Comparison of ENCODE assay signal across 41 cellular contexts in the genomic region with DNA sequence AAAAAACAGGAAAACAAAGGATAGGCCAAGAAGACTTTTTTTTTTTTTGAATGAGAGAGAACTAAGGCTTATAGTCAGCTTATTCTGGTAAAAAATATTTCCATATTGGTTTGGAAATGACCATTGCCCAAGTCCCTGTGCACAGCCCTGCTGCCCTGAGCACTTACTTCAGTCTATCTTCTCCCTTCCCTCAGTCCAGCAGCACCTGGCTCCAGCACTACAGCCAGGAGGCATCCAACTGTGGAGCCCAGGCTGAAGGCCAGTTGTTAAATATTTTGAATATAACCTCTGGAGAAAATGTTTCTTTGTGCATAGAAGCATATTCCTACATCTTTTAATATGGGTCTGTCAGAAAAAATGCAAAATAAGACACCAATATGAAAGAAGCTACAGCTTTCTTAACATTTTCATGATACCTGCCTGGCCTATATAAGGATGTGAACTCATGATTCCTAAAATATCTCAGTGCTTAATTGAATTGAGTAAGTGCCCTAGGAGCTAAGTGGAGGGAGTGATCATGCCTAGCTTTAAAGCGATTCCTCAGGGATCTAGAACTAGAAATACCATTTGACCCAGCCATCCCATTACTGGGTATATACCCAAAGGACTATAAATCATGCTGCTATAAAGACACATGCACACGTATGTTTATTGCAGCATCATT. TPM values are rescaled to one million over a fixed set of nuclear protein-coding genes. Genes with fewer than 3 reads are reported as not detected.
"Had no signal": no experiment of that assay in that cellular context is flagged by ENCODE, and none has a peak within 500 bp of the region (broad histone marks: within the 10 kb centered on the region; RNA-seq: fewer than 3 reads in every experiment).

No MANE protein-coding gene starts in this region.

- H3K9me3 ChIP-seq: adrenal gland, ascending aorta, body of pancreas, breast epithelium had no signal

- H3K4me3 ChIP-seq: adrenal gland, ascending aorta, body of pancreas, breast epithelium, cardiac muscle cell had no signal

- H3K9me3 Mint-ChIP-seq: activated naive CD4-positive, alpha-beta T cell treated with anti-CD3 and anti-CD28 coated beads for 36 hours; activated naive CD4-positive, alpha-beta T cell treated with anti-CD3 and anti-CD28 coated beads, Interleukin-2, amount 10 ng/mL, durations not matched to agents 7 days and 5 days; activated naive CD4-positive, alpha-beta T cell treated with anti-CD3 and anti-CD28 coated beads, Interleukin-2, amount 50 U/mL, for 24 hours; activated naive CD4-positive, alpha-beta T cell treated with anti-CD3 and anti-CD28 coated beads, Interleukin-2, amount 50 U/mL, for 72 hours; activated naive CD8-positive, alpha-beta T cell treated with anti-CD3 and anti-CD28 coated beads for 36 hours; activated naive CD8-positive, alpha-beta T cell treated with anti-CD3 and anti-CD28 coated beads, Interleukin-2, amount 10 ng/mL, durations not matched to agents 7 days and 5 days; activated naive CD8-positive, alpha-beta T cell treated with anti-CD3 and anti-CD28 coated beads, Interleukin-2, amount 50 U/mL, for 24 hours; activated T-cell treated with anti-CD3 and anti-CD28 coated beads, Interleukin-2, amount 50 U/mL, for 24 hours; activated T-cell treated with anti-CD3 and anti-CD28 coated beads, Interleukin-2, amount 50 U/mL, for 4 hours; activated T-cell treated with anti-CD3 and anti-CD28 coated beads, Interleukin-2, amount 50 U/mL, for 72 hours; activated T-helper 1 cell treated with anti-CD3 and anti-CD28 coated beads, Interleukin-12 subunit alpha, Interleukin-12 subunit beta, Interleukin-2, Interleukin-4 antibody, amounts not matched to agents 30 ng/mL and 10 ng/mL and 1 ng/mL, durations not matched to agents 14 hours and 24 hours and 36 hours; activated T-helper 17 cell treated with anti-CD3 and anti-CD28 coated beads, Interleukin-2, amount 50 U/mL, for 72 hours; activated T-helper 2 cell treated with anti-CD3 and anti-CD28 coated beads, Interferon-gamma antibody, Interleukin-2, Interleukin-4, amounts not matched to agents 10 μg/mL and 5 μg/mL and 100 μg/mL, durations not matched to agents 14 hours and 24 hours and 36 hours; central memory CD8-positive, alpha-beta T cell had no signal

- ATAC-seq: activated naive CD4-positive, alpha-beta T cell treated with anti-CD3 and anti-CD28 coated beads, Interleukin-2, amount 50 U/mL, for 72 hours; activated naive CD8-positive, alpha-beta T cell treated with anti-CD3 and anti-CD28 coated beads, Interleukin-2, amount 50 U/mL, for 24 hours; activated T-cell treated with anti-CD3 and anti-CD28 coated beads, Interleukin-2, amount 50 U/mL, for 4 hours; activated T-cell treated with anti-CD3 and anti-CD28 coated beads, Interleukin-2, amount 50 U/mL, for 72 hours; activated T-helper 17 cell treated with anti-CD3 and anti-CD28 coated beads, Interleukin-2, amount 50 U/mL, for 72 hours; body of pancreas had no signal

- H3K27me3 Mint-ChIP-seq: activated naive CD4-positive, alpha-beta T cell treated with anti-CD3 and anti-CD28 coated beads, Interleukin-2, amount 10 ng/mL, durations not matched to agents 7 days and 5 days; activated naive CD4-positive, alpha-beta T cell treated with anti-CD3 and anti-CD28 coated beads, Interleukin-2, amount 50 U/mL, for 24 hours; activated naive CD8-positive, alpha-beta T cell; activated naive CD8-positive, alpha-beta T cell treated with anti-CD3 and anti-CD28 coated beads for 36 hours; activated naive CD8-positive, alpha-beta T cell treated with anti-CD3 and anti-CD28 coated beads, Interleukin-2, amount 10 ng/mL, durations not matched to agents 7 days and 5 days; activated naive CD8-positive, alpha-beta T cell treated with anti-CD3 and anti-CD28 coated beads, Interleukin-2, amount 50 U/mL, for 24 hours; activated T-cell treated with anti-CD3 and anti-CD28 coated beads, Interleukin-2, amount 50 U/mL, for 24 hours; activated T-helper 17 cell treated with anti-CD3 and anti-CD28 coated beads, Interleukin-2, amount 50 U/mL, for 72 hours; brain; central memory CD8-positive, alpha-beta T cell had no signal

- H3K36me3 ChIP-seq: adrenal gland, ascending aorta, brain microvascular endothelial cell, breast epithelium, cardiac muscle cell had no signal

- FAIRE-seq: astrocyte, bronchial epithelial cell had no signal

- H3K4me1 ChIP-seq: adrenal gland, ascending aorta, body of pancreas, breast epithelium had no signal

- H3K27me3 ChIP-seq: adrenal gland, ascending aorta, body of pancreas, brain microvascular endothelial cell, breast epithelium, cardiac muscle cell had no signal

- H3K4me3 Mint-ChIP-seq: activated naive CD4-positive, alpha-beta T cell treated with anti-CD3 and anti-CD28 coated beads for 36 hours; activated naive CD4-positive, alpha-beta T cell treated with anti-CD3 and anti-CD28 coated beads, Interleukin-2, amount 10 ng/mL, durations not matched to agents 7 days and 5 days; activated naive CD4-positive, alpha-beta T cell treated with anti-CD3 and anti-CD28 coated beads, Interleukin-2, amount 50 U/mL, for 24 hours; activated naive CD8-positive, alpha-beta T cell; activated naive CD8-positive, alpha-beta T cell treated with anti-CD3 and anti-CD28 coated beads for 36 hours; activated naive CD8-positive, alpha-beta T cell treated with anti-CD3 and anti-CD28 coated beads, Interleukin-2, amount 10 ng/mL, durations not matched to agents 7 days and 5 days; activated naive CD8-positive, alpha-beta T cell treated with anti-CD3 and anti-CD28 coated beads, Interleukin-2, amount 50 U/mL, for 24 hours; activated T-cell treated with anti-CD3 and anti-CD28 coated beads, Interleukin-2, amount 50 U/mL, for 24 hours; activated T-cell treated with anti-CD3 and anti-CD28 coated beads, Interleukin-2, amount 50 U/mL, for 4 hours; activated T-cell treated with anti-CD3 and anti-CD28 coated beads, Interleukin-2, amount 50 U/mL, for 72 hours; activated T-helper 1 cell treated with anti-CD3 and anti-CD28 coated beads, Interleukin-12 subunit alpha, Interleukin-12 subunit beta, Interleukin-2, Interleukin-4 antibody, amounts not matched to agents 30 ng/mL and 10 ng/mL and 1 ng/mL, durations not matched to agents 14 hours and 24 hours and 36 hours; activated T-helper 17 cell treated with anti-CD3 and anti-CD28 coated beads, Interleukin-2, amount 50 U/mL, for 72 hours; brain; central memory CD8-positive, alpha-beta T cell had no signal

- H3K27ac ChIP-seq: adrenal gland, ascending aorta, body of pancreas, brain microvascular endothelial cell, breast epithelium, cardiac muscle cell had no signal

- DNase-seq: activated effector memory CD4-positive, alpha-beta T cell treated with anti-CD3 and anti-CD28 coated beads, Interleukin-2, amount 50 U/mL, for 16 hours; activated effector memory CD4-positive, alpha-beta T cell treated with Interleukin-2 at 50 U/mL for 16 hours; activated gamma-delta T cell; activated gamma-delta T cell treated with Interleukin-2 at 50 U/mL for 16 hours; activated naive CD4-positive, alpha-beta T cell; activated naive CD4-positive, alpha-beta T cell treated with anti-CD3 and anti-CD28 coated beads for 36 hours; activated naive CD4-positive, alpha-beta T cell treated with anti-CD3 and anti-CD28 coated beads, Interleukin-2, amount 10 ng/mL, durations not matched to agents 7 days and 5 days; activated naive CD4-positive, alpha-beta T cell treated with anti-CD3 and anti-CD28 coated beads, Interleukin-2, amount 50 U/mL, for 16 hours; activated naive CD4-positive, alpha-beta T cell treated with Interleukin-2 at 50 U/mL for 16 hours; activated naive CD8-positive, alpha-beta T cell treated with anti-CD3 and anti-CD28 coated beads for 36 hours; activated naive CD8-positive, alpha-beta T cell treated with anti-CD3 and anti-CD28 coated beads, Interleukin-2, amount 10 ng/mL, durations not matched to agents 7 days and 5 days; activated naive CD8-positive, alpha-beta T cell treated with anti-CD3 and anti-CD28 coated beads, Interleukin-2, amount 50 U/mL, for 24 hours; activated T-cell treated with anti-CD3 and anti-CD28 coated beads for 4 hours; activated T-cell treated with anti-CD3 and anti-CD28 coated beads, Interleukin-2, amount 50 U/mL, for 1 hour; activated T-cell treated with anti-CD3 and anti-CD28 coated beads, Interleukin-2, amount 50 U/mL, for 24 hours; activated T-cell treated with anti-CD3 and anti-CD28 coated beads, Interleukin-2, amount 50 U/mL, for 4 hours; activated T-cell treated with anti-CD3 and anti-CD28 coated beads, Interleukin-2, amount 50 U/mL, for 48 hours; activated T-cell treated with anti-CD3 and anti-CD28 coated beads, Interleukin-2, amount 50 U/mL, for 72 hours; adrenal gland; amniotic stem cell; amygdala; anterior cingulate cortex; aorta; body of pancreas; brain microvascular endothelial cell; caudate nucleus; central memory CD4-positive, alpha-beta T cell; cerebellar nuclear complex had no signal

- H3K36me3 Mint-ChIP-seq: activated naive CD4-positive, alpha-beta T cell treated with anti-CD3 and anti-CD28 coated beads, Interleukin-2, amount 10 ng/mL, durations not matched to agents 7 days and 5 days; activated naive CD4-positive, alpha-beta T cell treated with anti-CD3 and anti-CD28 coated beads, Interleukin-2, amount 50 U/mL, for 24 hours; activated naive CD4-positive, alpha-beta T cell treated with anti-CD3 and anti-CD28 coated beads, Interleukin-2, amount 50 U/mL, for 72 hours; activated naive CD8-positive, alpha-beta T cell; activated naive CD8-positive, alpha-beta T cell treated with anti-CD3 and anti-CD28 coated beads for 36 hours; activated naive CD8-positive, alpha-beta T cell treated with anti-CD3 and anti-CD28 coated beads, Interleukin-2, amount 10 ng/mL, durations not matched to agents 7 days and 5 days had no signal

- H3K4me1 Mint-ChIP-seq: activated naive CD4-positive, alpha-beta T cell treated with anti-CD3 and anti-CD28 coated beads, Interleukin-2, amount 10 ng/mL, durations not matched to agents 7 days and 5 days; activated naive CD4-positive, alpha-beta T cell treated with anti-CD3 and anti-CD28 coated beads, Interleukin-2, amount 50 U/mL, for 24 hours; activated naive CD8-positive, alpha-beta T cell treated with anti-CD3 and anti-CD28 coated beads for 36 hours; activated naive CD8-positive, alpha-beta T cell treated with anti-CD3 and anti-CD28 coated beads, Interleukin-2, amount 10 ng/mL, durations not matched to agents 7 days and 5 days; activated naive CD8-positive, alpha-beta T cell treated with anti-CD3 and anti-CD28 coated beads, Interleukin-2, amount 50 U/mL, for 24 hours; activated T-helper 17 cell treated with anti-CD3 and anti-CD28 coated beads, Interleukin-2, amount 50 U/mL, for 72 hours; brain; central memory CD8-positive, alpha-beta T cell had no signal

- H3K27ac Mint-ChIP-seq: activated naive CD4-positive, alpha-beta T cell treated with anti-CD3 and anti-CD28 coated beads for 36 hours; activated naive CD4-positive, alpha-beta T cell treated with anti-CD3 and anti-CD28 coated beads, Interleukin-2, amount 10 ng/mL, durations not matched to agents 7 days and 5 days; activated naive CD4-positive, alpha-beta T cell treated with anti-CD3 and anti-CD28 coated beads, Interleukin-2, amount 50 U/mL, for 24 hours; activated naive CD8-positive, alpha-beta T cell; activated naive CD8-positive, alpha-beta T cell treated with anti-CD3 and anti-CD28 coated beads for 36 hours; activated naive CD8-positive, alpha-beta T cell treated with anti-CD3 and anti-CD28 coated beads, Interleukin-2, amount 10 ng/mL, durations not matched to agents 7 days and 5 days; activated naive CD8-positive, alpha-beta T cell treated with anti-CD3 and anti-CD28 coated beads, Interleukin-2, amount 50 U/mL, for 24 hours; activated T-cell treated with anti-CD3 and anti-CD28 coated beads, Interleukin-2, amount 50 U/mL, for 24 hours; activated T-cell treated with anti-CD3 and anti-CD28 coated beads, Interleukin-2, amount 50 U/mL, for 72 hours; activated T-helper 1 cell treated with anti-CD3 and anti-CD28 coated beads, Interleukin-12 subunit alpha, Interleukin-12 subunit beta, Interleukin-2, Interleukin-4 antibody, amounts not matched to agents 30 ng/mL and 10 ng/mL and 1 ng/mL, durations not matched to agents 14 hours and 24 hours and 36 hours; activated T-helper 17 cell treated with anti-CD3 and anti-CD28 coated beads, Interleukin-2, amount 50 U/mL, for 72 hours; activated T-helper 2 cell treated with anti-CD3 and anti-CD28 coated beads, Interferon-gamma antibody, Interleukin-2, Interleukin-4, amounts not matched to agents 10 μg/mL and 5 μg/mL and 100 μg/mL, durations not matched to agents 14 hours and 24 hours and 36 hours; brain had no signal

RNA-seq across cellular contexts. Expression of a gene that starts 14.4 kb away (rescaled TPM):
- total RNA-seq: activated naive CD4-positive, alpha-beta T cell treated with anti-CD3 and anti-CD28 coated beads for 36 hours; activated T-cell treated with anti-CD3 and anti-CD28 coated beads, Interleukin-2, amount 50 U/mL, for 4 hours had no signal
